Comparison of ENCODE assay signal across 24 cellular contexts in the genomic region with DNA sequence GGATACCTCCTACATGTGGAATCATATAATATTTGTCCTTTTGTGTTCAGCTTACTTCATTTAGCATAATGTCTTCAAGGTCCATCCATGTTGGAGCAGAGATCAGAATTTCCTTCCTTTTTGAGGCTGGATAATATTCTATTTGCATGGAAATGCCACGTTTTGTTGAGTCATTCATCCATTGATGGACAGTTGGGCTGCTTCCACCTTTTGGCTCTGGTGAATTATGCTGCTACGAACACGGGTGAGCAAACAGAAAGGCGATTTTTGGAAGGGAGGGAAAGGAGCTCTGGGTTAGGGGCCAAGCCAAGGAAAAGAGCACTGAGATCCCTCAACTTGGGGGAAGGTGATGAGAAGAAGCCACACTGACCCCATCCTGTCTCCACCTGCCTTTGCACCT.
"Had no signal": no experiment of that assay in that cellular context is flagged by ENCODE, and none has a peak within 500 bp of the region (broad histone marks: within the 10 kb centered on the region; RNA-seq: fewer than 3 reads in every experiment).

No MANE protein-coding gene starts in this region.

- H3K4me3 ChIP-seq: coronary artery, hepatocyte, lower lobe of right lung, pancreas, right lobe of liver, suprapubic skin had no signal

- ATAC-seq: left cardiac atrium; lower lobe of right lung; naive thymus-derived CD8-positive, alpha-beta T cell had no signal

- H3K27me3 ChIP-seq: brain microvascular endothelial cell, hepatocyte, pancreas, right lobe of liver, suprapubic skin had no signal

- DNase-seq: activated CD4-positive, alpha-beta T cell treated with anti-CD3 and anti-CD28 coated beads for 1 hour; activated naive CD4-positive, alpha-beta T cell; activated naive CD8-positive, alpha-beta T cell treated with anti-CD3 and anti-CD28 coated beads for 36 hours; activated T-cell treated with anti-CD3 and anti-CD28 coated beads for 4 hours; amniotic stem cell; brain microvascular endothelial cell; central memory CD4-positive, alpha-beta T cell; effector memory CD4-positive, alpha-beta T cell; foreskin fibroblast; left cardiac atrium; lower lobe of right lung; naive thymus-derived CD8-positive, alpha-beta T cell; pancreas; right lobe of liver; small intestine; stimulated activated CD4-positive, alpha-beta T cell treated with anti-CD3 and anti-CD28 coated beads, Interleukin-15, amount 100 ng/mL, for 24 hours; stimulated activated CD4-positive, alpha-beta T cell treated with anti-CD3 and anti-CD28 coated beads, Interleukin-2, amount 100 ng/mL, for 48 hours; SW 1271; T-helper 2 cell; trophoblast cell had no signal

- H3K9me3 ChIP-seq: lower lobe of right lung, pancreas, right lobe of liver, suprapubic skin had no signal

- H3K36me3 ChIP-seq: brain microvascular endothelial cell, lower lobe of right lung, pancreas, right lobe of liver, suprapubic skin had no signal

- H3K27ac ChIP-seq: brain microvascular endothelial cell, hepatocyte, lower lobe of right lung, pancreas, right lobe of liver, suprapubic skin, VCaP had no signal

- H2AFZ ChIP-seq: hepatocyte had no signal

- H3K4me1 ChIP-seq: pancreas, right lobe of liver had no signal

- H3K4me2 ChIP-seq: hepatocyte had no signal

- H3K79me2 ChIP-seq: hepatocyte had no signal
